ENCODE assay signal across 8 cellular contexts in genomic region chrX:40097492-40098263, GRCh38. TPM values are rescaled to one million over a fixed set of nuclear protein-coding genes. Genes with fewer than 3 reads are reported as not detected.
A peak's percentile ranks its signal among the peaks of the same experiment; 100 is the strongest.
DNase-seq lines count a peak whose midpoint lies in the region; ATAC-seq and TF ChIP-seq lines count a peak whose summit lies in the region.

TSS of gene BCOR (minus strand) at chrX:40097958. CDS start at chrX:40077929, 20,029 bp downstream.

- no peak within 1 kb of the TSS for H4K8ac ChIP-seq in mesendoderm (ENCODE audit: low read depth, low read length)

- no CpG with 5 or more reads among the region's 100 CpGs for WGBS in mesendoderm (ENCODE audit: extremely low coverage, insufficient coverage, low lambda C conversion rate)

- no peak within 1 kb of the TSS for H3K23ac ChIP-seq in mesendoderm (ENCODE audit: low read length)

- H2AFZ ChIP-seq in GM23338, result no peak within 1 kb of the TSS

- TF ChIP-seq CTCF in CD14-positive monocyte (IDR thresholded peaks at IDR 0.05), result no peak
- no peak for TF ChIP-seq CTCF in GM23338 (conservative IDR thresholded peaks at IDR 0.05; ENCODE audit: low read depth in 2 of 2)

- no peaks in the 10 kb centered on the region for H3K9me2 ChIP-seq in GM23338 (ENCODE audit: insufficient read depth)

- peak; percentile 2 for ATAC-seq in GM23338
- no peak for ATAC-seq in GM18868 (IDR thresholded peaks at IDR 0.05; ENCODE audit: unreplicated experiment)

- H3K4me3 Mint-ChIP-seq in CD14-positive monocyte (peak within 1 kb of the TSS; percentile 84 to 94), GM23338 (peak within 1 kb of the TSS; percentile 93)

- H3K4me1 ChIP-seq in GM23338 (ENCODE audit: insufficient read depth) (peaks cover 25% of the 10 kb centered on the region; the same call in 1 of the 2 replicates), mesendoderm (ENCODE audit: control insufficient read depth, low read depth, low read length) (peaks cover under 1% of the 10 kb centered on the region)

- no peak within 1 kb of the TSS for H2AK5ac ChIP-seq in mesendoderm (ENCODE audit: low read length)

- H3K9me3 Mint-ChIP-seq in CD14-positive monocyte (peaks cover 0 to 35% (median 19%) of the 10 kb centered on the region in 7 donors), GM23338 (no peaks in the 10 kb centered on the region)

- H3K4me2 ChIP-seq in GM23338 (peak within 1 kb of the TSS; percentile 81), mesendoderm (ENCODE audit: low read length) (peak within 1 kb of the TSS; percentile 70)

- peak within 1 kb of the TSS; percentile 94 for H3K4ac ChIP-seq in mesendoderm (ENCODE audit: low read depth, low read length)

- H3K27ac Mint-ChIP-seq in CD14-positive monocyte, result peak within 1 kb of the TSS in 6 of 7 donors; percentile 20 to 75 (median 58)
- no peak within 1 kb of the TSS for H3K27ac Mint-ChIP-seq in GM23338

- H3K4me1 Mint-ChIP-seq in CD14-positive monocyte (peaks cover 40% of the 10 kb centered on the region), GM23338 (peaks cover 17% of the 10 kb centered on the region)

- H3K79me1 ChIP-seq in mesendoderm (ENCODE audit: low read length), result no peaks in the 10 kb centered on the region

- peak within 1 kb of the TSS; percentile 76 for H2BK15ac ChIP-seq in mesendoderm (replicated peaks; ENCODE audit: low read depth)

- H3K36me3 Mint-ChIP-seq in CD14-positive monocyte (peaks cover 2 to 4% of the 10 kb centered on the region in 2 donors), GM23338 (ENCODE audit: low read depth) (peaks cover 5% of the 10 kb centered on the region; the same call in 1 of the 3 replicates)

- H2BK5ac ChIP-seq in mesendoderm (ENCODE audit: low read length), result no peak within 1 kb of the TSS

- DNase-seq in CD14-positive monocyte (ENCODE audit: low spot score) (no peak), GM23338 (ENCODE audit: low spot score) (peak; percentile 70), NCI-H460 (ENCODE audit: extremely low read depth, low read depth) (peak; percentile 64), mesendoderm (peak; percentile 79)
- DNase-seq in activated CD4-positive, alpha-beta T cell treated with anti-CD3 and anti-CD28 coated beads, Interleukin-2, amount 50 U/mL, for 4 hours, result peak; percentile 69 to 77
- DNase-seq in effector CD4-positive, alpha-beta T cell, result peak; percentile 56
- DNase-seq in stimulated activated CD8-positive, alpha-beta memory T cell treated with anti-CD3 and anti-CD28 coated beads, Interleukin-15, amount 100 ng/mL, for 1 hour (ENCODE audit: low read depth), result peak; percentile 50

- H3K9ac ChIP-seq in mesendoderm (ENCODE audit: low read length), result peak within 1 kb of the TSS; percentile 68

- peak within 1 kb of the TSS; percentile 85 for H3K56ac ChIP-seq in mesendoderm (ENCODE audit: low read length)

- H3K4me3 ChIP-seq in GM23338 (peak within 1 kb of the TSS; percentile 56), mesendoderm (ENCODE audit: low read length) (peak within 1 kb of the TSS; percentile 42)

- H3K27ac ChIP-seq in GM23338 (ENCODE audit: low read depth) (no peak within 1 kb of the TSS), mesendoderm (ENCODE audit: low read depth, low read length) (peak within 1 kb of the TSS; percentile 81)

- H3K27me3 ChIP-seq in GM23338 (ENCODE audit: insufficient read depth) (peaks cover 41% of the 10 kb centered on the region), mesendoderm (ENCODE audit: insufficient read depth, low read length, poor library complexity) (no peaks in the 10 kb centered on the region)

- no peaks in the 10 kb centered on the region for H4K20me1 ChIP-seq in GM23338 (replicated peaks; ENCODE audit: insufficient read depth)

- H3K27me3 Mint-ChIP-seq in CD14-positive monocyte (ENCODE audit: low read depth in 3 of 3) (peaks cover 1 to 70% (median 14%) of the 10 kb centered on the region in 3 donors), GM23338 (ENCODE audit: insufficient read depth, low read depth, poor library complexity) (peaks cover 34% of the 10 kb centered on the region)

- intact Hi-C loops in CD14-positive monocyte (cut with micrococcal nuclease), result loop anchor here (5.0 kb wide), 3 partner anchors 50 to 85 kb away; no protein-coding TSS in a partner anchor

- 0 out of 2 replicates have a peak, but pooled peaks cover 4% of the 10 kb centered on the region for H3F3A ChIP-seq in GM23338 (replicated peaks; ENCODE audit: low read depth)

- H3K36me3 ChIP-seq in GM23338 (ENCODE audit: insufficient read depth) (no peaks in the 10 kb centered on the region), mesendoderm (ENCODE audit: control insufficient read depth, insufficient read depth, low read length) (no peaks in the 10 kb centered on the region)

- H3K79me2 ChIP-seq in GM23338 (replicated peaks; ENCODE audit: insufficient read depth) (peaks cover 36% of the 10 kb centered on the region), mesendoderm (ENCODE audit: control insufficient read depth, insufficient read depth, low read length) (peaks cover 27% of the 10 kb centered on the region)

- H3K18ac ChIP-seq in mesendoderm (ENCODE audit: low read length), result peak within 1 kb of the TSS; percentile 99

- peak within 1 kb of the TSS; percentile 82 for H2BK120ac ChIP-seq in mesendoderm (ENCODE audit: low read depth, low read length)

- H4K5ac ChIP-seq in mesendoderm (ENCODE audit: low read length), result no peak within 1 kb of the TSS

TF ChIP-seq in GM23338, 12 proteins besides CTCF, POLR2A, EP300 and RAD21:
- no peak for TF ChIP-seq EZH2 (IDR thresholded peaks at IDR 0.05; ENCODE audit: low read depth, unreplicated experiment)
- TF ChIP-seq POLR2AphosphoS5 (IDR thresholded peaks at IDR 0.05; ENCODE audit: low read depth), result peak; percentile 56
TF ChIP-seq in GM23338: peak in this region for 1.

RNA-seq across cellular contexts. Expression of gene BCOR, which starts in this region (rescaled TPM):
- 1 to 10 TPM; 1.1 to 2.6 TPM for polyA plus RNA-seq in CD14-positive monocyte
- 60.8 TPM in 2 replicates for total RNA-seq in GM23338 (2014; rRNA removed; shearing (Covaris generic))
- 25.5 and 25.8 TPM in 2 replicates for polyA plus RNA-seq in GM23338 (2016; fragmentation: Nextera tagmentation; extraction: Ambion mirVana)
- 21.1 and 25.9 TPM in 2 replicates for total RNA-seq in NCI-H460 (2014; rRNA removed; shearing (Covaris generic))
- 14.8 and 18.2 TPM in 2 replicates for polyA plus RNA-seq in NCI-H460 (2014; cell fraction: nucleus; rRNA removed)
- polyA plus RNA-seq in mesendoderm (2013, experiment 1 of 2), result 14.6 TPM
- polyA plus RNA-seq in mesendoderm (2013, experiment 2 of 2), result 14.9 TPM
